ENCODE assay signal across 1 cellular context in the genomic region with DNA sequence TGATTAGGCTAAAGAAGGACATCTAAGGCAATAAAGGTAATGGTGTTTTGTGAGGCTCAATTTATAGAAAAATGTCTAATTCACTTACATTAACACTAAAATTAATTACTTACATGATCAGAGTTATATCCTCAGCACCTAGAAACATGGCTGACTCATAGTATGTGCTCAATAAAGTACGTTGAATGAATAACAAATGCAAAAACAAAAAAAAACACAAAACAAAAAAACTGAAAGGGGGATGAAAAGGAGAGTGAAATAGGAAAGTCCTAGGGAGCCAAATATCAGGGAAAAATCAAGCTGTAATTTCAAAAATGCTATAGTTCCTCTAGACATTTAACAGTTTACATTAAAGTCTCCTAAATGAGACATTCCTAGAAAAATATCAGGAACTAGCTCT.
TF ChIP-seq lines count a peak whose summit lies in the region.

No MANE protein-coding gene starts in this region.

TF ChIP-seq in A549, 52 proteins besides CTCF, POLR2A, EP300 and RAD21 (continued from another document):
- TF ChIP-seq, protein P1, sequence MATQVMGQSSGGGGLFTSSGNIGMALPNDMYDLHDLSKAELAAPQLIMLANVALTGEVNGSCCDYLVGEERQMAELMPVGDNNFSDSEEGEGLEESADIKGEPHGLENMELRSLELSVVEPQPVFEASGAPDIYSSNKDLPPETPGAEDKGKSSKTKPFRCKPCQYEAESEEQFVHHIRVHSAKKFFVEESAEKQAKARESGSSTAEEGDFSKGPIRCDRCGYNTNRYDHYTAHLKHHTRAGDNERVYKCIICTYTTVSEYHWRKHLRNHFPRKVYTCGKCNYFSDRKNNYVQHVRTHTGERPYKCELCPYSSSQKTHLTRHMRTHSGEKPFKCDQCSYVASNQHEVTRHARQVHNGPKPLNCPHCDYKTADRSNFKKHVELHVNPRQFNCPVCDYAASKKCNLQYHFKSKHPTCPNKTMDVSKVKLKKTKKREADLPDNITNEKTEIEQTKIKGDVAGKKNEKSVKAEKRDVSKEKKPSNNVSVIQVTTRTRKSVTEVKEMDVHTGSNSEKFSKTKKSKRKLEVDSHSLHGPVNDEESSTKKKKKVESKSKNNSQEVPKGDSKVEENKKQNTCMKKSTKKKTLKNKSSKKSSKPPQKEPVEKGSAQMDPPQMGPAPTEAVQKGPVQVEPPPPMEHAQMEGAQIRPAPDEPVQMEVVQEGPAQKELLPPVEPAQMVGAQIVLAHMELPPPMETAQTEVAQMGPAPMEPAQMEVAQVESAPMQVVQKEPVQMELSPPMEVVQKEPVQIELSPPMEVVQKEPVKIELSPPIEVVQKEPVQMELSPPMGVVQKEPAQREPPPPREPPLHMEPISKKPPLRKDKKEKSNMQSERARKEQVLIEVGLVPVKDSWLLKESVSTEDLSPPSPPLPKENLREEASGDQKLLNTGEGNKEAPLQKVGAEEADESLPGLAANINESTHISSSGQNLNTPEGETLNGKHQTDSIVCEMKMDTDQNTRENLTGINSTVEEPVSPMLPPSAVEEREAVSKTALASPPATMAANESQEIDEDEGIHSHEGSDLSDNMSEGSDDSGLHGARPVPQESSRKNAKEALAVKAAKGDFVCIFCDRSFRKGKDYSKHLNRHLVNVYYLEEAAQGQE (IDR thresholded peaks at IDR 0.05) = no peak
- no peak for TF ChIP-seq CEBPB (IDR thresholded peaks at IDR 0.05)
- TF ChIP-seq RNF2 (IDR thresholded peaks at IDR 0.05; ENCODE audit: borderline replicate concordance, low read depth) = no peak
